8 cellular contexts compared by ENCODE assay signal in genomic region chr6:144215402-144215931, GRCh38.
A peak's percentile ranks its signal among the peaks of the same experiment; 100 is the strongest.
DNase-seq lines count a peak whose midpoint lies in the region; ATAC-seq and TF ChIP-seq lines count a peak whose summit lies in the region.

No MANE protein-coding gene starts in this region.

- no peak overlapping the region for H2BK20ac ChIP-seq in H9 (ENCODE audit: low read depth, low read length, poor library complexity, severe bottlenecking)

- BruUV-seq in PC-9 (replicated peaks; lab: Mats Ljungman, UMichigan), result no TSS peak

- no peak overlapping the region for H2BK15ac ChIP-seq in H9 (ENCODE audit: low read depth, low read length)

- H3F3A ChIP-seq in PC-9 (ENCODE audit: insufficient read depth, low read depth), result peaks cover 5% of the 10 kb centered on the region; the same call in 1 of the 2 replicates
- peaks cover 6% of the 10 kb centered on the region for H3F3A ChIP-seq in smooth muscle cell (ENCODE audit: low read depth)

- peak overlapping the region; percentile 88 to 99 (median 96) for H3K4me3 Mint-ChIP-seq in CD8-positive, alpha-beta memory T cell
- H3K4me3 Mint-ChIP-seq in H9, result peak overlapping the region; percentile 74 to 80

- peaks cover 39 to 46% (median 44%) of the 10 kb centered on the region in 3 donors for H3K4me1 Mint-ChIP-seq in CD8-positive, alpha-beta memory T cell
- peaks cover 16 to 17% of the 10 kb centered on the region in 2 experiments for H3K4me1 Mint-ChIP-seq in H9

- no peaks in the 10 kb centered on the region for H3K23me2 ChIP-seq in H9 (ENCODE audit: insufficient read length, low read depth, low read length, poor library complexity, severe bottlenecking)

- H2AK5ac ChIP-seq in H9 (ENCODE audit: insufficient read length, low read length), result no peak overlapping the region

- CTCF ChIA-PET in CD8-positive, alpha-beta memory T cell (lab: Charles Lee), result interaction anchor here (1.0 to 4.6 kb wide), 4 partner anchors 9 to 275 kb away, joined by 3 to 15 read pairs (median 6); no protein-coding TSS in a partner anchor
- CTCF ChIA-PET in PC-9 (lab: Charles Lee), result no interaction called here

- no peak overlapping the region for H3K23ac ChIP-seq in H9 (ENCODE audit: insufficient read length, low read depth, low read length)

- TF ChIP-seq POLR2A in body of pancreas (IDR thresholded peaks at IDR 0.05), result no peak

- H4K8ac ChIP-seq in H9 (replicated peaks; ENCODE audit: insufficient read length, low read depth, low read length), result no peak overlapping the region

- peaks cover 7 to 19% of the 10 kb centered on the region in 2 donors for H3K27me3 Mint-ChIP-seq in CD8-positive, alpha-beta memory T cell
- peaks cover 16% of the 10 kb centered on the region for H3K27me3 Mint-ChIP-seq in H9 (ENCODE audit: low read depth)

- peak overlapping the region; percentile 89 for H3K4me3 ChIP-seq in CD8-positive, alpha-beta memory T cell (ENCODE audit: low read length)
- H3K4me3 ChIP-seq in PC-9 (peak overlapping the region; percentile 85), body of pancreas (peak overlapping the region; percentile 31 to 35), iPS-18c (ENCODE audit: insufficient read depth, low read depth, low read length) (peak overlapping the region; percentile 57), smooth muscle cell (peak overlapping the region; percentile 62)

- no peaks in the 10 kb centered on the region for H4K20me1 ChIP-seq in H9 (ENCODE audit: control insufficient read depth, insufficient read depth, insufficient read length)
- H4K20me1 ChIP-seq in PC-9 (ENCODE audit: insufficient read depth), result no peaks in the 10 kb centered on the region
- no peaks in the 10 kb centered on the region for H4K20me1 ChIP-seq in smooth muscle cell (ENCODE audit: low read depth)

- H3K18ac ChIP-seq in H9 (ENCODE audit: insufficient read length, low read depth, low read length), result no peak overlapping the region

- no peaks in the 10 kb centered on the region for H3K36me3 ChIP-seq in CD8-positive, alpha-beta memory T cell (ENCODE audit: insufficient read depth, low read length)
- no peaks in the 10 kb centered on the region for H3K36me3 ChIP-seq in PC-9 (ENCODE audit: low read depth)
- no peaks in the 10 kb centered on the region for H3K36me3 ChIP-seq in body of pancreas (replicated peaks in 1 of 2; ENCODE audit: insufficient read depth in 1 of 2, low read depth in 2 of 2)
- H3K36me3 ChIP-seq in smooth muscle cell (ENCODE audit: low read depth), result no peaks in the 10 kb centered on the region

- DNase-seq in CD8-positive, alpha-beta memory T cell, result peak in 1 of 5 donors; percentile 49
- DNase-seq in H9 (no peak), PC-9 (no peak), body of pancreas (peak; percentile 18 to 44 (median 34)), smooth muscle cell (lab: John Stamatoyannopoulos, UW; ENCODE audit: unreplicated experiment) (no peak), NCI-H774 (lab: John Stamatoyannopoulos, UW) (no peak)

- H3K36me3 Mint-ChIP-seq in CD8-positive, alpha-beta memory T cell, result peaks cover 0 to 12% (median 2%) of the 10 kb centered on the region in 3 donors
- peaks cover 0 to 7% (median 1%) of the 10 kb centered on the region in 3 experiments; a peak in 5 of 7 replicates for H3K36me3 Mint-ChIP-seq in H9 (ENCODE audit: insufficient read depth in 1 of 3, low read depth in 3 of 3)

- no peaks in the 10 kb centered on the region for H3K79me1 ChIP-seq in H9 (ENCODE audit: insufficient read depth, low read depth, low read length, poor library complexity, severe bottlenecking)

- H3K9me3 Mint-ChIP-seq in CD8-positive, alpha-beta memory T cell, result peaks cover 0 to 6% (median 3%) of the 10 kb centered on the region in 5 donors
- H3K9me3 Mint-ChIP-seq in H9, result peaks cover 4 to 11% of the 10 kb centered on the region in 2 experiments; a peak in 4 of 5 replicates

- H3K4me2 ChIP-seq in H9 (ENCODE audit: insufficient read depth, insufficient read length, low read length), result peak overlapping the region; percentile 48
- H3K4me2 ChIP-seq in PC-9, result peak overlapping the region; percentile 95
- H3K4me2 ChIP-seq in smooth muscle cell, result peak overlapping the region; percentile 88

- no peaks in the 10 kb centered on the region for H3K27me3 ChIP-seq in CD8-positive, alpha-beta memory T cell (ENCODE audit: insufficient read depth, low read length, poor library complexity, severe bottlenecking)
- no peaks in the 10 kb centered on the region for H3K27me3 ChIP-seq in H9 (ENCODE audit: insufficient read depth, low read length)
- H3K27me3 ChIP-seq in PC-9 (ENCODE audit: insufficient read depth, low read depth), result no peaks in the 10 kb centered on the region
- H3K27me3 ChIP-seq in body of pancreas, result no peaks in the 10 kb centered on the region
- H3K27me3 ChIP-seq in smooth muscle cell (ENCODE audit: low read depth), result peaks cover under 1% of the 10 kb centered on the region

- H3K79me2 ChIP-seq in H9 (ENCODE audit: insufficient read depth, low read length) (no peaks in the 10 kb centered on the region), PC-9 (ENCODE audit: low read depth) (no peaks in the 10 kb centered on the region), smooth muscle cell (ENCODE audit: low read depth) (no peaks in the 10 kb centered on the region)

- intact Hi-C loops in PC-9 (cut with micrococcal nuclease; ENCODE audit: unreplicated experiment) (loop anchor here (5.0 kb wide), 3 partner anchors 52 to 373 kb away; partner anchors contain the start of gene LTV1), body of pancreas (cut with DNase I) (no loop called here)

- no peak overlapping the region for H4K5ac ChIP-seq in H9 (ENCODE audit: insufficient read length, low read depth, low read length)

- no peaks in the 10 kb centered on the region for H3K9me3 ChIP-seq in CD8-positive, alpha-beta memory T cell (ENCODE audit: low read length)
- H3K9me3 ChIP-seq in H9 (ENCODE audit: control insufficient read depth, low read depth, low read length) (no peaks in the 10 kb centered on the region), PC-9 (ENCODE audit: insufficient read depth, low read depth) (no peaks in the 10 kb centered on the region; the same call in 1 of the 2 replicates), body of pancreas (no peaks in the 10 kb centered on the region), iPS-18c (ENCODE audit: control insufficient read depth, insufficient read depth, low read length) (no peaks in the 10 kb centered on the region), smooth muscle cell (replicated peaks; ENCODE audit: low read depth) (no peaks in the 10 kb centered on the region)

- H2AFZ ChIP-seq in H9 (ENCODE audit: low read length) (peak overlapping the region; percentile 37), PC-9 (peak overlapping the region; percentile 100), smooth muscle cell (ENCODE audit: low read depth) (peak overlapping the region; percentile 93)

- H3K56ac ChIP-seq in H9 (ENCODE audit: insufficient read length, low read depth, low read length), result no peak overlapping the region

- H3K27ac ChIP-seq in CD8-positive, alpha-beta memory T cell (ENCODE audit: low read depth, low read length), result peak overlapping the region; percentile 85
- H3K27ac ChIP-seq in H9 (ENCODE audit: insufficient read length, low read depth, low read length) (no peak overlapping the region), PC-9 (peak overlapping the region; percentile 70), body of pancreas (peak overlapping the region; percentile 86 to 97 (median 94)), smooth muscle cell (ENCODE audit: low read depth) (peak overlapping the region; percentile 77)

- H2BK120ac ChIP-seq in H9 (ENCODE audit: low read depth, low read length, poor library complexity, severe bottlenecking), result no peak overlapping the region

- H3T11ph ChIP-seq in H9 (ENCODE audit: low read length), result no peak overlapping the region

- H3K4ac ChIP-seq in H9 (ENCODE audit: low read depth, low read length), result no peak overlapping the region

- H3K4me1 ChIP-seq in CD8-positive, alpha-beta memory T cell (ENCODE audit: insufficient read depth, low read length), result peaks cover 30% of the 10 kb centered on the region
- H3K4me1 ChIP-seq in H9 (ENCODE audit: insufficient read depth, low read length) (no peaks in the 10 kb centered on the region), PC-9 (replicated peaks; ENCODE audit: insufficient read depth) (peaks cover 15% of the 10 kb centered on the region; the same call in 1 of the 2 replicates), body of pancreas (peaks cover 9% of the 10 kb centered on the region), smooth muscle cell (ENCODE audit: low read depth) (no peaks in the 10 kb centered on the region)

- ATAC-seq in body of pancreas (peak; percentile 1), HG03520 (IDR thresholded peaks at IDR 0.05; ENCODE audit: unreplicated experiment) (no peak)

- no peaks in the 10 kb centered on the region for H3K9me2 ChIP-seq in PC-9 (ENCODE audit: insufficient read depth)

- H4K91ac ChIP-seq in H9 (ENCODE audit: insufficient read length, low read depth, low read length), result no peak overlapping the region

- H3K27ac Mint-ChIP-seq in CD8-positive, alpha-beta memory T cell, result peak overlapping the region; percentile 89 to 100 (median 98)
- peak overlapping the region; percentile 57 to 92 (median 80) for H3K27ac Mint-ChIP-seq in H9

- H3K9ac ChIP-seq in H9 (ENCODE audit: extremely low read depth, insufficient read length, low read length), result peak overlapping the region; percentile 56
- H3K9ac ChIP-seq in smooth muscle cell (ENCODE audit: low read depth), result peak overlapping the region; percentile 73

- TF ChIP-seq CTCF in H9 (conservative IDR thresholded peaks at IDR 0.05) (no peak), PC-9 (conservative IDR thresholded peaks at IDR 0.05) (no peak), body of pancreas (IDR thresholded peaks at IDR 0.05) (no peak), smooth muscle cell (IDR thresholded peaks at IDR 0.05; ENCODE audit: borderline replicate concordance, insufficient read depth, poor library complexity, severe bottlenecking) (no peak)

- H3K14ac ChIP-seq in H9 (ENCODE audit: insufficient read depth, low read length), result peak overlapping the region; percentile 13

- no CpG with 5 or more reads among the region's 10 CpGs for WGBS in H9 (ENCODE audit: extremely low coverage, insufficient read length, low lambda C conversion rate)
- WGBS in body of pancreas, 2 donors, result 8 to 34% methylated on average over 9 to 10 of the region's 10 CpGs
- WGBS in smooth muscle cell (ENCODE audit: low lambda C conversion rate), result 65% methylated on average over 10 of the region's 10 CpGs

- H2BK12ac ChIP-seq in H9 (ENCODE audit: insufficient read length, low read depth, low read length), result no peak overlapping the region

- H2BK5ac ChIP-seq in H9 (ENCODE audit: insufficient read length, low read length), result no peak overlapping the region

- POLR2A ChIA-PET in CD8-positive, alpha-beta memory T cell (lab: Charles Lee), result interaction anchor here (0.5 to 1.5 kb wide), 3 partner anchors 64 to 121 kb away, joined by 3 to 7 read pairs (median 4); partner anchors contain the start of genes SF3B5 and STX11
- POLR2A ChIA-PET in PC-9 (lab: Charles Lee; ENCODE audit: unreplicated experiment), result no interaction called here

Comparison
In these comparisons a context has a peak if more than half of its experiments do, and no peak if none do; other contexts are left out.
1. DNase-seq: peak in body of pancreas (4 of 4); none in H9 (single experiment), PC-9 (0 of 2), smooth muscle cell (single experiment) and NCI-H774 (single experiment).
2. H3K4me3 ChIP-seq: peak in every context shown above with its lines; median percentile 89 in CD8-positive, alpha-beta memory T cell; 85 in PC-9; 62 in smooth muscle cell; 57 in iPS-18c; 33 in body of pancreas.
3. H2AFZ ChIP-seq: peak in every context shown above with its lines; median percentile 100 in PC-9; 93 in smooth muscle cell; 37 in H9.
4. Peak in every context shown above with its lines, with median percentiles within 50 percentile points of each other: H3K4me2 ChIP-seq.